Comparison of ENCODE assay signal across 8 cellular contexts in the genomic region with DNA sequence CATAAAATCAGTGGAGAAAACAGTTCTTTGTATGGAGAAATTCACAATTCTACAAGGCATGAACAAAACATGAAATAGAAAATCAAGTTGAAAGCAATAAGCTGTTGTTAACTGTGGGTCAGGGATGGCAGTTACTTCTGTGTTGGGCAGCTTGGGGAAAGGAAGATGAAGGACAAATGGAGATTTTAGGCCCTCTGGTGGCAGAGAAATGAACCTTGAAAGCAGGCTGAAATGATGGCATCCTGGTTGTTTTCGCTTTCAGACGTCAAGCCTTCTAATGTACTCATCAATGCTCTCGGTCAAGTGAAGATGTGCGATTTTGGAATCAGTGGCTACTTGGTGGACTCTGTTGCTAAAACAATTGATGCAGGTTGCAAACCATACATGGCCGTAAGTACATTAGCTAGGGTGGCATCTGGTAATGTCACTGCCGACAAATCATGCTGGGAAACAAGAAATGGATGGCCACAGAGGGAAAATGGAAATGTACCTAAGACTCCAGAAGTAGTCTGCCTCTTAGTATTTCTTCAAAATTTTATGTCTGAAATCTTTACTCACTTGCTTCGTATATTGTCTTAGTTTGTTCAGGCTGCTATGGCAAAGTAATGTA.
DNase-seq lines count a peak whose midpoint lies in the region; ATAC-seq and TF ChIP-seq lines count a peak whose summit lies in the region.

No MANE protein-coding gene starts in this region.

- H3K9me3 ChIP-seq in upper lobe of left lung, result no peaks in the 10 kb centered on the region

- in situ Hi-C loops in brain microvascular endothelial cell (cut with HindIII; ENCODE audit: low pct_ligation_motif_present, low sequenced_read_pairs), result no loop called here

- H3K4me1 ChIP-seq in upper lobe of left lung, result peaks cover 0 to 3% (median 0%) of the 10 kb centered on the region in 4 donors

- H3K27me3 ChIP-seq in brain microvascular endothelial cell (replicated peaks) (no peaks in the 10 kb centered on the region), kidney epithelial cell (ENCODE audit: control insufficient read depth, insufficient read depth, low read length) (no peaks in the 10 kb centered on the region), upper lobe of left lung (no peaks in the 10 kb centered on the region)

- H3K27ac ChIP-seq in brain microvascular endothelial cell (no peak overlapping the region), upper lobe of left lung (no peak overlapping the region)

- peak; percentile 44 for DNase-seq in CD1c-positive myeloid dendritic cell (ENCODE audit: extremely low spot score)
- DNase-seq in NCI-H510A treated with DMSO at 0.1 percent for 48 hours (lab: John Stamatoyannopoulos, UW), result peak; percentile 82
- peak; percentile 27 for DNase-seq in brain microvascular endothelial cell
- no peak for DNase-seq in kidney epithelial cell (ENCODE audit: low read depth)
- DNase-seq in upper lobe of left lung, result no peak

- peak; percentile 79 for TF ChIP-seq CTCF in brain microvascular endothelial cell (IDR thresholded peaks at IDR 0.05; ENCODE audit: low read depth, low read length, missing control alignments)
- TF ChIP-seq CTCF in kidney epithelial cell (IDR thresholded peaks at IDR 0.05; ENCODE audit: insufficient read depth, low read length, poor library complexity, severe bottlenecking), result peak; percentile 64
- TF ChIP-seq CTCF in upper lobe of left lung (IDR thresholded peaks at IDR 0.05), result peak; percentile 34 to 66 (median 54)

- no peak for TF ChIP-seq EP300 in upper lobe of left lung (IDR thresholded peaks at IDR 0.05)

- ATAC-seq in GM18868 (IDR thresholded peaks at IDR 0.05; ENCODE audit: unreplicated experiment) (peak; percentile 79), HG03139 (IDR thresholded peaks at IDR 0.05; ENCODE audit: unreplicated experiment) (peak; percentile 63), upper lobe of left lung (ENCODE audit: low FRiP score in 2 of 2) (peak in 1 of 2 donors; percentile 65)
- ATAC-seq in activated CD4-positive, CD25-positive, alpha-beta regulatory T cell treated with anti-CD3 and anti-CD28 coated beads, Interleukin-2, amount 50 U/mL, for 24 hours, result no peak

- 59 to 61% methylated on average over 7 of the region's 7 CpGs for WGBS in upper lobe of left lung, 2 donors

- H3K36me3 ChIP-seq in brain microvascular endothelial cell (replicated peaks), result no peaks in the 10 kb centered on the region
- H3K36me3 ChIP-seq in kidney epithelial cell (ENCODE audit: control insufficient read depth, insufficient read depth, low read length), result no peaks in the 10 kb centered on the region
- H3K36me3 ChIP-seq in upper lobe of left lung, result peaks cover 0 to 38% (median 0%) of the 10 kb centered on the region in 4 donors

- no peak for TF ChIP-seq POLR2A in upper lobe of left lung (IDR thresholded peaks at IDR 0.05)

- H3K4me3 ChIP-seq in brain microvascular endothelial cell (ENCODE audit: low read depth, low read length) (no peak overlapping the region), kidney epithelial cell (ENCODE audit: low read depth, low read length) (no peak overlapping the region), upper lobe of left lung (no peak overlapping the region)

Comparison
In these comparisons a context has a peak if more than half of its experiments do, and no peak if none do; other contexts are left out.
1. DNase-seq: peak in CD1c-positive myeloid dendritic cell (single experiment), NCI-H510A treated with DMSO at 0.1 percent for 48 hours (single experiment) and brain microvascular endothelial cell (single experiment); none in kidney epithelial cell (single experiment) and upper lobe of left lung (0 of 2).
2. ATAC-seq: peak in GM18868 (single experiment) and HG03139 (single experiment); none in activated CD4-positive, CD25-positive, alpha-beta regulatory T cell treated with anti-CD3 and anti-CD28 coated beads, Interleukin-2, amount 50 U/mL, for 24 hours (0 of 2).
3. Peak in every context shown above with its lines, with median percentiles within 50 percentile points of each other: CTCF ChIP-seq.